1 cellular context compared by ENCODE assay signal in the genomic region with DNA sequence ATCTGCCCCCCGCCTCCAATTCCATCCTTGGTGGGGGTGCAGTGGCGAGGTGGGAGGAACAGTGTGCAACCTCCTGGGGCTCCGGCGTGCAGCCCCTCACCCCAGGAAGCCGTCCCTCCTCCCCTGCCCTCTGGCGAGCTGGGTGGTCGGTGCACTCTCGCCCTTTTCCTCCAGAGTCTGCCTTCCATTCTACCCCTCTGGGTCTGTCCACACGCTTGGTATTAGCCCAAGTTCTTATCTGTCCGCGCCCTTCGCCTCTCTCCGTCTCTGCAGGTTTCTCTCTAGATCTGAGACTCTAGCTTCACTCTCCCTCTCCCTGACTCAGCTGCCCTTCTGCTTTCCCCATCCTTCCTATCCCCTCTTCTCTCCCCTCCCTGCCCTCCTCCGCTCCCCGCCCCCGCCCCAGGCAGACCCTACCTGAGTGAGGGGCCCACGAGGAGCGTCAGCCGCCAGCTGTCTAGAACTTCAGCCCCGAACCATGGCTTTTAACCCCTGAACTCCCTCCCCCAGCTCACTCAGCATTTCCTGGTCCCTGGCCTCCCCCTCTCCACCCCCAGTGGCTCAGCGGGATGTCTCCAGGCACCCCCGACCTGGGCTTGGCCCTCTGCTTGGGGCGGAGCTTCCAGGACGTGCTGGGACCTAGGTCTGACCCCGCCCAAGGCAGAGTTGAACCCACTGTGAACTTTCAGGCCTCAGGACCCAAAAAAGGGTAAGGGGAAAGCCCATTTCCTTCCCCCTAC.
TF ChIP-seq lines count a peak whose summit lies in the region.

No MANE protein-coding gene starts in this region.

TF ChIP-seq in GM23338, 12 proteins besides CTCF, POLR2A, EP300 and RAD21:
- TF ChIP-seq CREB1 (CRISPR knock-in tag; IDR thresholded peaks at IDR 0.05; ENCODE audit: low read depth) (no peak), ZNF462 (CRISPR knock-in tag; IDR thresholded peaks at IDR 0.05) (no peak), ZNF114 (CRISPR knock-in tag; IDR thresholded peaks at IDR 0.05) (no peak), JUNB (IDR thresholded peaks at IDR 0.05; ENCODE audit: unreplicated experiment) (no peak), NANOG (IDR thresholded peaks at IDR 0.05; ENCODE audit: borderline replicate concordance) (no peak), EZH2 (IDR thresholded peaks at IDR 0.05; ENCODE audit: low read depth, unreplicated experiment) (no peak), EZH2phosphoT487 (IDR thresholded peaks at IDR 0.05; ENCODE audit: unreplicated experiment) (no peak), ZNF331 (CRISPR knock-in tag; IDR thresholded peaks at IDR 0.05; ENCODE audit: low read depth) (no peak), STAT1 (IDR thresholded peaks at IDR 0.05; ENCODE audit: unreplicated experiment) (no peak)
- TF ChIP-seq, protein P1, sequence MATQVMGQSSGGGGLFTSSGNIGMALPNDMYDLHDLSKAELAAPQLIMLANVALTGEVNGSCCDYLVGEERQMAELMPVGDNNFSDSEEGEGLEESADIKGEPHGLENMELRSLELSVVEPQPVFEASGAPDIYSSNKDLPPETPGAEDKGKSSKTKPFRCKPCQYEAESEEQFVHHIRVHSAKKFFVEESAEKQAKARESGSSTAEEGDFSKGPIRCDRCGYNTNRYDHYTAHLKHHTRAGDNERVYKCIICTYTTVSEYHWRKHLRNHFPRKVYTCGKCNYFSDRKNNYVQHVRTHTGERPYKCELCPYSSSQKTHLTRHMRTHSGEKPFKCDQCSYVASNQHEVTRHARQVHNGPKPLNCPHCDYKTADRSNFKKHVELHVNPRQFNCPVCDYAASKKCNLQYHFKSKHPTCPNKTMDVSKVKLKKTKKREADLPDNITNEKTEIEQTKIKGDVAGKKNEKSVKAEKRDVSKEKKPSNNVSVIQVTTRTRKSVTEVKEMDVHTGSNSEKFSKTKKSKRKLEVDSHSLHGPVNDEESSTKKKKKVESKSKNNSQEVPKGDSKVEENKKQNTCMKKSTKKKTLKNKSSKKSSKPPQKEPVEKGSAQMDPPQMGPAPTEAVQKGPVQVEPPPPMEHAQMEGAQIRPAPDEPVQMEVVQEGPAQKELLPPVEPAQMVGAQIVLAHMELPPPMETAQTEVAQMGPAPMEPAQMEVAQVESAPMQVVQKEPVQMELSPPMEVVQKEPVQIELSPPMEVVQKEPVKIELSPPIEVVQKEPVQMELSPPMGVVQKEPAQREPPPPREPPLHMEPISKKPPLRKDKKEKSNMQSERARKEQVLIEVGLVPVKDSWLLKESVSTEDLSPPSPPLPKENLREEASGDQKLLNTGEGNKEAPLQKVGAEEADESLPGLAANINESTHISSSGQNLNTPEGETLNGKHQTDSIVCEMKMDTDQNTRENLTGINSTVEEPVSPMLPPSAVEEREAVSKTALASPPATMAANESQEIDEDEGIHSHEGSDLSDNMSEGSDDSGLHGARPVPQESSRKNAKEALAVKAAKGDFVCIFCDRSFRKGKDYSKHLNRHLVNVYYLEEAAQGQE (IDR thresholded peaks at IDR 0.05; ENCODE audit: unreplicated experiment): no peak
- TF ChIP-seq, protein P2, sequence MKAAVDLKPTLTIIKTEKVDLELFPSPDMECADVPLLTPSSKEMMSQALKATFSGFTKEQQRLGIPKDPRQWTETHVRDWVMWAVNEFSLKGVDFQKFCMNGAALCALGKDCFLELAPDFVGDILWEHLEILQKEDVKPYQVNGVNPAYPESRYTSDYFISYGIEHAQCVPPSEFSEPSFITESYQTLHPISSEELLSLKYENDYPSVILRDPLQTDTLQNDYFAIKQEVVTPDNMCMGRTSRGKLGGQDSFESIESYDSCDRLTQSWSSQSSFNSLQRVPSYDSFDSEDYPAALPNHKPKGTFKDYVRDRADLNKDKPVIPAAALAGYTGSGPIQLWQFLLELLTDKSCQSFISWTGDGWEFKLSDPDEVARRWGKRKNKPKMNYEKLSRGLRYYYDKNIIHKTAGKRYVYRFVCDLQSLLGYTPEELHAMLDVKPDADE (IDR thresholded peaks at IDR 0.05): no peak
